ENCODE assay signal across 2 cellular contexts in the genomic region with DNA sequence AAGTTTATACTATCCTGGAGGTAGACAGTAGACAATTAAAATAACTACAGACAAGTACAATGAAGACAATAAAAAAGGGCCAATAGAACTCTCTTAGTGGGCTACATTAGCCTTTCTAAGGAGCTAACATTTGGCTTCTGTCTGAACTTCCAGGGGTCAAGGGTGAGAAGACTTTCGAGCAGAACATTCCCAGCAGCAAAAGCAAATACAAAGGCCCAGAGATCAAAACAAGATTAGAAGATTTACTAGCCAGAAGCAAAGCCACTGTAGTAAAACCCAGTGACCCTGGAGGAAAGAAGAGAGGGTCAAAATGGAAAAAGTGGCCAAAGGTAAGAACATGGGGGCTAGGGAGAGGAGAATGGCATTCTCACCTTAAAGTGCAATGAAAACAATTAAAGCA.
TF ChIP-seq lines count a peak whose summit lies in the region.

No MANE protein-coding gene starts in this region.

TF ChIP-seq in WTC11, 78 proteins besides CTCF, POLR2A, EP300 and RAD21 (continued from another document):
- no peak for TF ChIP-seq ZNF425 (CRISPR knock-in tag; conservative IDR thresholded peaks at IDR 0.05)
- TF ChIP-seq, protein P1, sequence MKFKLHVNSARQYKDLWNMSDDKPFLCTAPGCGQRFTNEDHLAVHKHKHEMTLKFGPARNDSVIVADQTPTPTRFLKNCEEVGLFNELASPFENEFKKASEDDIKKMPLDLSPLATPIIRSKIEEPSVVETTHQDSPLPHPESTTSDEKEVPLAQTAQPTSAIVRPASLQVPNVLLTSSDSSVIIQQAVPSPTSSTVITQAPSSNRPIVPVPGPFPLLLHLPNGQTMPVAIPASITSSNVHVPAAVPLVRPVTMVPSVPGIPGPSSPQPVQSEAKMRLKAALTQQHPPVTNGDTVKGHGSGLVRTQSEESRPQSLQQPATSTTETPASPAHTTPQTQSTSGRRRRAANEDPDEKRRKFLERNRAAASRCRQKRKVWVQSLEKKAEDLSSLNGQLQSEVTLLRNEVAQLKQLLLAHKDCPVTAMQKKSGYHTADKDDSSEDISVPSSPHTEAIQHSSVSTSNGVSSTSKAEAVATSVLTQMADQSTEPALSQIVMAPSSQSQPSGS (CRISPR knock-in tag; IDR thresholded peaks at IDR 0.05; ENCODE audit: borderline replicate concordance, low read depth): no peak
- TF ChIP-seq ZNF396 (CRISPR knock-in tag; IDR thresholded peaks at IDR 0.05; ENCODE audit: borderline replicate concordance): no peak
- no peak for TF ChIP-seq ZSCAN18 (CRISPR knock-in tag; IDR thresholded peaks at IDR 0.05)
TF ChIP-seq in WTC11: peak in this region for 0.

TF ChIP-seq in HepG2, 621 proteins besides CTCF, POLR2A, EP300 and RAD21 (continued from another document and continues in another):
- no peak for TF ChIP-seq LRRFIP1 (CRISPR knock-in tag; conservative IDR thresholded peaks at IDR 0.05)
- TF ChIP-seq, protein P2, sequence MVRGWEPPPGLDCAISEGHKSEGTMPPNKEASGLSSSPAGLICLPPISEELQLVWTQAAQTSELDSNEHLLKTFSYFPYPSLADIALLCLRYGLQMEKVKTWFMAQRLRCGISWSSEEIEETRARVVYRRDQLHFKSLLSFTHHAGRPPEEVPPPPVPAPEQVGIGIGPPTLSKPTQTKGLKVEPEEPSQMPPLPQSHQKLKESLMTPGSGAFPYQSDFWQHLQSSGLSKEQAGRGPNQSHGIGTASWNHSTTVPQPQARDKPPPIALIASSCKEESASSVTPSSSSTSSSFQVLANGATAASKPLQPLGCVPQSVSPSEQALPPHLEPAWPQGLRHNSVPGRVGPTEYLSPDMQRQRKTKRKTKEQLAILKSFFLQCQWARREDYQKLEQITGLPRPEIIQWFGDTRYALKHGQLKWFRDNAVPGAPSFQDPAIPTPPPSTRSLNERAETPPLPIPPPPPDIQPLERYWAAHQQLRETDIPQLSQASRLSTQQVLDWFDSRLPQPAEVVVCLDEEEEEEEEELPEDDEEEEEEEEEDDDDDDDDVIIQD (CRISPR knock-in tag; IDR thresholded peaks at IDR 0.05; ENCODE audit: low read depth): peak; percentile 45; the same call in 1 of the 2 replicates
- 0 out of 2 replicates have a peak, but pooled peaks have one; percentile 34 for TF ChIP-seq MED1 (CRISPR knock-in tag; IDR thresholded peaks at IDR 0.05)
- peak; percentile 67 for TF ChIP-seq NR2C2 (CRISPR knock-in tag; IDR thresholded peaks at IDR 0.05; ENCODE audit: borderline replicate concordance)
- TF ChIP-seq ASH2L (IDR thresholded peaks at IDR 0.05; ENCODE audit: insufficient read length, low read depth, low read length): peak; percentile 21
- TF ChIP-seq ZNF207 (IDR thresholded peaks at IDR 0.05; ENCODE audit: borderline replicate concordance): no peak
- TF ChIP-seq RXRB (CRISPR knock-in tag; IDR thresholded peaks at IDR 0.05; ENCODE audit: borderline replicate concordance): peak; percentile 61
- TF ChIP-seq ZBTB26 (CRISPR knock-in tag; IDR thresholded peaks at IDR 0.05; ENCODE audit: borderline replicate concordance): no peak
- no peak for TF ChIP-seq ZNF251 (CRISPR knock-in tag; IDR thresholded peaks at IDR 0.05)
- TF ChIP-seq ARNT2 (CRISPR knock-in tag; IDR thresholded peaks at IDR 0.05; ENCODE audit: low read depth): no peak
- TF ChIP-seq FOXK1 (CRISPR knock-in tag; IDR thresholded peaks at IDR 0.05; ENCODE audit: borderline replicate concordance, low read depth): no peak
- TF ChIP-seq ZNF354B (CRISPR knock-in tag; IDR thresholded peaks at IDR 0.05): no peak
- TF ChIP-seq MIER3 (CRISPR knock-in tag; IDR thresholded peaks at IDR 0.05; ENCODE audit: borderline replicate concordance): no peak
- no peak for TF ChIP-seq PBX3 (CRISPR knock-in tag; IDR thresholded peaks at IDR 0.05; ENCODE audit: borderline replicate concordance)
- TF ChIP-seq ZNF282 (IDR thresholded peaks at IDR 0.05; ENCODE audit: partially characterized antibody): no peak
- TF ChIP-seq RARA (CRISPR knock-in tag; IDR thresholded peaks at IDR 0.05): peak; percentile 86
- TF ChIP-seq, protein P3, sequence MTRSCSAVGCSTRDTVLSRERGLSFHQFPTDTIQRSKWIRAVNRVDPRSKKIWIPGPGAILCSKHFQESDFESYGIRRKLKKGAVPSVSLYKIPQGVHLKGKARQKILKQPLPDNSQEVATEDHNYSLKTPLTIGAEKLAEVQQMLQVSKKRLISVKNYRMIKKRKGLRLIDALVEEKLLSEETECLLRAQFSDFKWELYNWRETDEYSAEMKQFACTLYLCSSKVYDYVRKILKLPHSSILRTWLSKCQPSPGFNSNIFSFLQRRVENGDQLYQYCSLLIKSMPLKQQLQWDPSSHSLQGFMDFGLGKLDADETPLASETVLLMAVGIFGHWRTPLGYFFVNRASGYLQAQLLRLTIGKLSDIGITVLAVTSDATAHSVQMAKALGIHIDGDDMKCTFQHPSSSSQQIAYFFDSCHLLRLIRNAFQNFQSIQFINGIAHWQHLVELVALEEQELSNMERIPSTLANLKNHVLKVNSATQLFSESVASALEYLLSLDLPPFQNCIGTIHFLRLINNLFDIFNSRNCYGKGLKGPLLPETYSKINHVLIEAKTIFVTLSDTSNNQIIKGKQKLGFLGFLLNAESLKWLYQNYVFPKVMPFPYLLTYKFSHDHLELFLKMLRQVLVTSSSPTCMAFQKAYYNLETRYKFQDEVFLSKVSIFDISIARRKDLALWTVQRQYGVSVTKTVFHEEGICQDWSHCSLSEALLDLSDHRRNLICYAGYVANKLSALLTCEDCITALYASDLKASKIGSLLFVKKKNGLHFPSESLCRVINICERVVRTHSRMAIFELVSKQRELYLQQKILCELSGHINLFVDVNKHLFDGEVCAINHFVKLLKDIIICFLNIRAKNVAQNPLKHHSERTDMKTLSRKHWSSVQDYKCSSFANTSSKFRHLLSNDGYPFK (CRISPR knock-in tag; IDR thresholded peaks at IDR 0.05; ENCODE audit: borderline replicate concordance): no peak
- TF ChIP-seq SMARCE1 (IDR thresholded peaks at IDR 0.05; ENCODE audit: borderline replicate concordance): no peak
- TF ChIP-seq TEAD3 (CRISPR knock-in tag; optimal IDR thresholded peaks at IDR 0.05; ENCODE audit: borderline replicate concordance): peak; percentile 52
- TF ChIP-seq FOXJ3 (CRISPR knock-in tag; IDR thresholded peaks at IDR 0.05; ENCODE audit: borderline replicate concordance): peak; percentile 61; the same call in 1 of the 2 replicates
- TF ChIP-seq, protein P4, sequence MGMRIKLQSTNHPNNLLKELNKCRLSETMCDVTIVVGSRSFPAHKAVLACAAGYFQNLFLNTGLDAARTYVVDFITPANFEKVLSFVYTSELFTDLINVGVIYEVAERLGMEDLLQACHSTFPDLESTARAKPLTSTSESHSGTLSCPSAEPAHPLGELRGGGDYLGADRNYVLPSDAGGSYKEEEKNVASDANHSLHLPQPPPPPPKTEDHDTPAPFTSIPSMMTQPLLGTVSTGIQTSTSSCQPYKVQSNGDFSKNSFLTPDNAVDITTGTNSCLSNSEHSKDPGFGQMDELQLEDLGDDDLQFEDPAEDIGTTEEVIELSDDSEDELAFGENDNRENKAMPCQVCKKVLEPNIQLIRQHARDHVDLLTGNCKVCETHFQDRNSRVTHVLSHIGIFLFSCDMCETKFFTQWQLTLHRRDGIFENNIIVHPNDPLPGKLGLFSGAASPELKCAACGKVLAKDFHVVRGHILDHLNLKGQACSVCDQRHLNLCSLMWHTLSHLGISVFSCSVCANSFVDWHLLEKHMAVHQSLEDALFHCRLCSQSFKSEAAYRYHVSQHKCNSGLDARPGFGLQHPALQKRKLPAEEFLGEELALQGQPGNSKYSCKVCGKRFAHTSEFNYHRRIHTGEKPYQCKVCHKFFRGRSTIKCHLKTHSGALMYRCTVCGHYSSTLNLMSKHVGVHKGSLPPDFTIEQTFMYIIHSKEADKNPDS (CRISPR knock-in tag; IDR thresholded peaks at IDR 0.05): no peak
- TF ChIP-seq, protein P5, sequence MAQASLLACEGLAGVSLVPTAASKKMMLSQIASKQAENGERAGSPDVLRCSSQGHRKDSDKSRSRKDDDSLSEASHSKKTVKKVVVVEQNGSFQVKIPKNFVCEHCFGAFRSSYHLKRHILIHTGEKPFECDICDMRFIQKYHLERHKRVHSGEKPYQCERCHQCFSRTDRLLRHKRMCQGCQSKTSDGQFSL (CRISPR knock-in tag; IDR thresholded peaks at IDR 0.05): no peak
- no peak for TF ChIP-seq ZNF7 (CRISPR knock-in tag; IDR thresholded peaks at IDR 0.05)
- TF ChIP-seq NR2F1 (CRISPR knock-in tag; IDR thresholded peaks at IDR 0.05): peak in 1 of 2 experiments; percentile 62; a peak in 1 of 4 replicates
- TF ChIP-seq POLR2AphosphoS2 (IDR thresholded peaks at IDR 0.05; ENCODE audit: low read depth, low read length): no peak
- TF ChIP-seq FOXP1 (IDR thresholded peaks at IDR 0.05): no peak
- TF ChIP-seq FOXP1 (CRISPR knock-in tag; IDR thresholded peaks at IDR 0.05): 0 out of 2 replicates have a peak, but pooled peaks have one; percentile 19
- peak; percentile 48; the same call in 1 of the 2 replicates for TF ChIP-seq SOX5 (CRISPR knock-in tag; IDR thresholded peaks at IDR 0.05; ENCODE audit: borderline replicate concordance)
- TF ChIP-seq ZNF547 (CRISPR knock-in tag; IDR thresholded peaks at IDR 0.05): no peak
- TF ChIP-seq, protein P6, sequence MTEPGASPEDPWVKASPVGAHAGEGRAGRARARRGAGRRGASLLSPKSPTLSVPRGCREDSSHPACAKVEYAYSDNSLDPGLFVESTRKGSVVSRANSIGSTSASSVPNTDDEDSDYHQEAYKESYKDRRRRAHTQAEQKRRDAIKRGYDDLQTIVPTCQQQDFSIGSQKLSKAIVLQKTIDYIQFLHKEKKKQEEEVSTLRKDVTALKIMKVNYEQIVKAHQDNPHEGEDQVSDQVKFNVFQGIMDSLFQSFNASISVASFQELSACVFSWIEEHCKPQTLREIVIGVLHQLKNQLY (CRISPR knock-in tag; IDR thresholded peaks at IDR 0.05): no peak
- peak; percentile 71; the same call in 1 of the 2 replicates for TF ChIP-seq PAXIP1 (CRISPR knock-in tag; conservative IDR thresholded peaks at IDR 0.05)
- peak; percentile 55; the same call in 1 of the 2 replicates for TF ChIP-seq PPARG (CRISPR knock-in tag; conservative IDR thresholded peaks at IDR 0.05)
